Comparison of ENCODE assay signal across 18 cellular contexts in the genomic region with DNA sequence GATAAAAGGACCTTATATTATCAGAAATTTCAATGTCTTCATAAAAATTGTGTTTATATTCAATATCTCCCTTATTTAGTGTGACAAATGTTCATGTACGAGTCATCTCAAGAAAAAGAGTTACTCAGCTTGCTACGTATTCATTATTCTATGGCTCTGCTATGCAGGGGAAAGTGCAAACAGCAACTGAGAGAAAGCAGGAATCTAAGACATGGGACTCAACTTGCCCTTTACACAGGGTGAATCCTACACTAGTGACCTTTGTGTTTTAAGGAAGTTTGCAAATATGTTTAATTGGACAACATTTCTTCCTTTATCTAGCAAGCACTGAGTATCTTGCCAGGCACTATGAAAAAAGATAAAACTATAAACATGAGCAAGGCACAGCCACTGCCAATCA.
A peak's percentile ranks its signal among the peaks of the same experiment; 100 is the strongest.
DNase-seq lines count a peak whose midpoint lies in the region; ATAC-seq and TF ChIP-seq lines count a peak whose summit lies in the region.
"Had no signal": no experiment of that assay in that cellular context is flagged by ENCODE, and none has a peak within 500 bp of the region (broad histone marks: within the 10 kb centered on the region; RNA-seq: fewer than 3 reads in every experiment).

No MANE protein-coding gene starts in this region.

- in situ Hi-C loops in GM23248 (cut with MboI) = no loop called here

- no peaks in the 10 kb centered on the region for H3K79me2 ChIP-seq in GM23248 (ENCODE audit: insufficient read depth)

- no peak for TF ChIP-seq CTCF in foreskin fibroblast (IDR thresholded peaks at IDR 0.05; ENCODE audit: low read depth, low read length)
- TF ChIP-seq CTCF in upper lobe of right lung (IDR thresholded peaks at IDR 0.05) = no peak
- TF ChIP-seq CTCF in colonic mucosa (IDR thresholded peaks at IDR 0.05) = no peak
- TF ChIP-seq CTCF in body of pancreas (IDR thresholded peaks at IDR 0.05) = no peak

- no peak overlapping the region for H3K9ac ChIP-seq in GM23248
- H3K9ac ChIP-seq in colonic mucosa (ENCODE audit: low read depth in 2 of 2, low read length in 2 of 2) = no peak overlapping the region
- H3K9ac ChIP-seq: SK-N-SH had no signal

- ATAC-seq in upper lobe of right lung = peak; percentile 61
- ATAC-seq in body of pancreas = no peak
- ATAC-seq: GM23338 had no signal

- H3K27ac ChIP-seq in GM23248 (no peak overlapping the region), upper lobe of right lung (no peak overlapping the region), colonic mucosa (no peak overlapping the region), body of pancreas (no peak overlapping the region)

- H3K36me3 ChIP-seq in GM23248 (ENCODE audit: low read depth) (no peaks in the 10 kb centered on the region), upper lobe of right lung (no peaks in the 10 kb centered on the region), colonic mucosa (no peaks in the 10 kb centered on the region), body of pancreas (replicated peaks in 1 of 2; ENCODE audit: insufficient read depth in 1 of 2, low read depth in 2 of 2) (no peaks in the 10 kb centered on the region)
- H3K36me3 ChIP-seq: MG63 had no signal

- H3K27me3 ChIP-seq in GM23248 (replicated peaks; ENCODE audit: insufficient read depth) (peaks cover 20% of the 10 kb centered on the region; the same call in 1 of the 2 replicates), upper lobe of right lung (no peaks in the 10 kb centered on the region), colonic mucosa (no peaks in the 10 kb centered on the region), body of pancreas (no peaks in the 10 kb centered on the region)
- H3K27me3 ChIP-seq: MG63 had no signal

- H3K4me3 ChIP-seq in GM23248 = no peak overlapping the region
- H3K4me3 ChIP-seq in foreskin fibroblast (ENCODE audit: low read depth in 1 of 2, low read length in 2 of 2) = no peak overlapping the region
- no peak overlapping the region for H3K4me3 ChIP-seq in upper lobe of right lung
- H3K4me3 ChIP-seq in colonic mucosa = no peak overlapping the region
- no peak overlapping the region for H3K4me3 ChIP-seq in body of pancreas
- H3K4me3 ChIP-seq: GM23338, MG63 had no signal

- no peak for TF ChIP-seq POLR2A in body of pancreas (IDR thresholded peaks at IDR 0.05)

- H3K9me2 ChIP-seq in GM23248 (ENCODE audit: insufficient read depth) = no peaks in the 10 kb centered on the region
- H3K9me2 ChIP-seq: SK-N-SH had no signal

- WGBS in GM23248 (ENCODE audit: low coverage in 1 of 2, low lambda C conversion rate in 2 of 2, missing lambda C conversion rate in 2 of 2), 2 experiments = 6 to 7% methylated on average over 2 of the region's 2 CpGs
- 67 to 71% methylated on average over 2 of the region's 2 CpGs for WGBS in body of pancreas, 2 donors

- no peaks in the 10 kb centered on the region for H3K9me3 ChIP-seq in GM23248 (ENCODE audit: low read depth)
- H3K9me3 ChIP-seq in upper lobe of right lung = no peaks in the 10 kb centered on the region
- H3K9me3 ChIP-seq in colonic mucosa = no peaks in the 10 kb centered on the region
- H3K9me3 ChIP-seq in body of pancreas = no peaks in the 10 kb centered on the region
- H3K9me3 ChIP-seq: Caco-2, MG63, SK-N-SH had no signal

- H3K4me1 ChIP-seq in GM23248 (ENCODE audit: insufficient read depth) (no peaks in the 10 kb centered on the region), upper lobe of right lung (no peaks in the 10 kb centered on the region), colonic mucosa (no peaks in the 10 kb centered on the region), body of pancreas (no peaks in the 10 kb centered on the region)
- H3K4me1 ChIP-seq: Caco-2 had no signal

- H2AFZ ChIP-seq in GM23248 = no peak overlapping the region
- H2AFZ ChIP-seq: GM23338 had no signal

- intact Hi-C loops in upper lobe of right lung (cut with DNase I) = no loop called here
- intact Hi-C loops in colonic mucosa (cut with DNase I) = no loop called here
- intact Hi-C loops in body of pancreas (cut with DNase I) = no loop called here

- no peak overlapping the region for H3K4me2 ChIP-seq in GM23248 (ENCODE audit: unreplicated experiment)
- H3K4me2 ChIP-seq: GM23338, SK-N-SH had no signal

- H3F3A ChIP-seq in GM23248 (ENCODE audit: insufficient read depth) = no peaks in the 10 kb centered on the region

- no peaks in the 10 kb centered on the region for H4K20me1 ChIP-seq in GM23248 (ENCODE audit: insufficient read depth)

- DNase-seq in GM23248 (peak; percentile 24), amniotic epithelial cell (ENCODE audit: low read depth) (peak; percentile 26), foreskin fibroblast (peak; percentile 30 to 57), upper lobe of right lung (no peak), colonic mucosa (no peak), NCI-H1694 (lab: John Stamatoyannopoulos, UW) (no peak), body of pancreas (no peak)
- DNase-seq: Caco-2; CD4-positive, CD25-positive, alpha-beta regulatory T cell; Karpas-422; MG63; NCI-H1092; NCI-H146; NCI-H2081 treated with DMSO at 0.1 percent for 48 hours; NCI-H510A; SHP77; SK-N-SH had no signal

Comparison
In these comparisons a context has a peak if more than half of its experiments do, and no peak if none do; other contexts are left out.
1. DNase-seq: peak in GM23248 (single experiment), amniotic epithelial cell (single experiment) and foreskin fibroblast (2 of 2); none in upper lobe of right lung (single experiment), colonic mucosa (single experiment), NCI-H1694 (single experiment) and body of pancreas (0 of 4).